Comparison of ENCODE assay signal across 8 cellular contexts in genomic region chr9:124940894-124941688, GRCh38. TPM values are rescaled to one million over a fixed set of nuclear protein-coding genes. Genes with fewer than 3 reads are reported as not detected.
DNase-seq lines count a peak whose midpoint lies in the region; ATAC-seq and TF ChIP-seq lines count a peak whose summit lies in the region.

GOLGA1 (minus strand) TSS chr9:124941083; CDS start chr9:124938711, 2,372 bp downstream.

- H3K9me3 ChIP-seq in iPS-18a (ENCODE audit: control insufficient read depth, low read depth, low read length) (no peaks in the 10 kb centered on the region), skeletal muscle satellite cell (replicated peaks; ENCODE audit: low read length) (no peaks in the 10 kb centered on the region)

- ATAC-seq in GM18868 (IDR thresholded peaks at IDR 0.05; ENCODE audit: unreplicated experiment): peak; percentile 82
- ATAC-seq in HG03103 (IDR thresholded peaks at IDR 0.05; ENCODE audit: low read depth, unreplicated experiment): peak; percentile 80

- H3K27me3 ChIP-seq in ACC112 (ENCODE audit: insufficient read depth, low read length): no peaks in the 10 kb centered on the region
- H3K27me3 ChIP-seq in iPS-18a (ENCODE audit: control insufficient read depth, insufficient read depth, low read length): no peaks in the 10 kb centered on the region
- H3K27me3 ChIP-seq in skeletal muscle satellite cell (ENCODE audit: control insufficient read depth, insufficient read depth, low read length): no peaks in the 10 kb centered on the region

- in situ Hi-C loops in T47D (cut with HindIII; ENCODE audit: low pct_unique_long_range_greater_than_20kb, low sequenced_read_pairs): no loop called here

- DNase-seq in NCI-H2171 treated with DMSO at 0.1 percent for 48 hours (lab: John Stamatoyannopoulos, UW): peak; percentile 91
- peak; percentile 96 to 98 for DNase-seq in T47D (ENCODE audit: low read depth in 1 of 2, low spot score in 1 of 2)

- peak within 1 kb of the TSS; percentile 94 for H3K4me3 ChIP-seq in ACC112 (ENCODE audit: low read depth, low read length)
- H3K4me3 ChIP-seq in iPS-18a (ENCODE audit: low read length): peak within 1 kb of the TSS; percentile 91
- H3K4me3 ChIP-seq in skeletal muscle satellite cell (ENCODE audit: low read length): peak within 1 kb of the TSS; percentile 94

- peak within 1 kb of the TSS; percentile 100 for H3K4me2 ChIP-seq in skeletal muscle satellite cell (ENCODE audit: low read length)

- H3K79me2 ChIP-seq in ACC112 (ENCODE audit: control insufficient read depth, insufficient read depth, low read length, unreplicated experiment): peaks cover 11% of the 10 kb centered on the region

- H3K9ac ChIP-seq in iPS-18a (ENCODE audit: low read length) (peak within 1 kb of the TSS; percentile 76), skeletal muscle satellite cell (ENCODE audit: low read depth, low read length) (peak within 1 kb of the TSS; percentile 96)

- no peak for TF ChIP-seq CTCF in VCaP (conservative IDR thresholded peaks at IDR 0.05)

- H3K36me3 ChIP-seq in ACC112 (ENCODE audit: insufficient read depth, low read length) (no peaks in the 10 kb centered on the region), iPS-18a (ENCODE audit: control insufficient read depth, low read depth, low read length) (no peaks in the 10 kb centered on the region), skeletal muscle satellite cell (ENCODE audit: insufficient read depth, low read length) (peaks cover 6% of the 10 kb centered on the region)

- H3K4me1 ChIP-seq in ACC112 (ENCODE audit: control insufficient read depth, insufficient read depth, low read length, unreplicated experiment) (peaks cover 17% of the 10 kb centered on the region), iPS-18a (ENCODE audit: control insufficient read depth, low read depth, low read length) (peaks cover 4% of the 10 kb centered on the region), skeletal muscle satellite cell (ENCODE audit: control insufficient read depth, insufficient read depth, low read length) (peaks cover 17% of the 10 kb centered on the region)

- peak within 1 kb of the TSS; percentile 97 for H2AFZ ChIP-seq in ACC112 (ENCODE audit: low read length, unreplicated experiment)

- peak within 1 kb of the TSS; percentile 85 for H3K27ac ChIP-seq in ACC112 (ENCODE audit: low read depth, low read length)
- peak within 1 kb of the TSS; percentile 94 for H3K27ac ChIP-seq in VCaP
- peak within 1 kb of the TSS; percentile 43 for H3K27ac ChIP-seq in iPS-18a (ENCODE audit: low read length)

RNA-seq across cellular contexts. Expression of gene GOLGA1, which starts in this region (rescaled TPM):
- total RNA-seq in skeletal muscle satellite cell (2012; rRNA removed): 9.4 and 10.4 TPM in 2 replicates

Comparison
In these comparisons a context has a peak if more than half of its experiments do, and no peak if none do; other contexts are left out.
1. Peak in every context shown above with its lines: DNase-seq, ATAC-seq, H3K4me3 ChIP-seq and H3K27ac ChIP-seq.
2. H3K27ac ChIP-seq: peak in every context shown above with its lines; median percentile 94 in VCaP; 85 in ACC112; 43 in iPS-18a.